Comparison of ENCODE assay signal across 32 cellular contexts in genomic region chr13:109436055-109436622, GRCh38.
"Had no signal": no experiment of that assay in that cellular context is flagged by ENCODE, and none has a peak within 500 bp of the region (broad histone marks: within the 10 kb centered on the region; RNA-seq: fewer than 3 reads in every experiment).

No MANE protein-coding gene starts in this region.

- H3K4me3 Mint-ChIP-seq: activated naive CD4-positive, alpha-beta T cell treated with anti-CD3 and anti-CD28 coated beads for 36 hours; activated naive CD8-positive, alpha-beta T cell treated with anti-CD3 and anti-CD28 coated beads for 36 hours; effector memory CD8-positive, alpha-beta T cell; nephron progenitor cell; stimulated activated effector memory CD8-positive, alpha-beta T cell treated with anti-CD3 and anti-CD28 coated beads, Interleukin-12 subunit alpha, Interleukin-12 subunit beta, amount 100 ng/mL, for 72 hours; stimulated activated naive CD8-positive, alpha-beta T cell treated with anti-CD3 and anti-CD28 coated beads, Interleukin-15, Interleukin-2, amounts not matched to agents 100 ng/mL and 50 ng/mL, for 24 hours; T-helper 1 cell treated with Interleukin-12 subunit alpha and Interleukin-12 subunit beta and Interleukin-4 antibody, amounts not matched to agents 30 μg/mL and 1 μg/mL, for 36 hours; type B pancreatic cell had no signal

- H3K4me1 ChIP-seq: adrenal gland, body of pancreas, heart right ventricle, left lung, prostate gland, sigmoid colon, vagina had no signal

- H3K36me3 ChIP-seq: adrenal gland, cardiac muscle cell, esophagus muscularis mucosa, heart right ventricle, left lung, ovary, prostate gland, sigmoid colon, thoracic aorta, vagina had no signal

- H3K27me3 Mint-ChIP-seq: activated naive CD8-positive, alpha-beta T cell treated with anti-CD3 and anti-CD28 coated beads for 36 hours; effector memory CD8-positive, alpha-beta T cell had no signal

- H3K36me3 Mint-ChIP-seq: stimulated activated effector memory CD8-positive, alpha-beta T cell treated with anti-CD3 and anti-CD28 coated beads, Interleukin-12 subunit alpha, Interleukin-12 subunit beta, amount 100 ng/mL, for 72 hours; type B pancreatic cell had no signal

- H3K4me1 Mint-ChIP-seq: activated naive CD8-positive, alpha-beta T cell treated with anti-CD3 and anti-CD28 coated beads for 36 hours; stimulated activated effector memory CD8-positive, alpha-beta T cell treated with anti-CD3 and anti-CD28 coated beads, Interleukin-12 subunit alpha, Interleukin-12 subunit beta, amount 100 ng/mL, for 72 hours had no signal

- H3K27ac ChIP-seq: adrenal gland, body of pancreas, cardiac muscle cell, coronary artery, esophagus muscularis mucosa, heart right ventricle, left lung, ovary, prostate gland, sigmoid colon, thoracic aorta, vagina, VCaP had no signal

- H3K27me3 ChIP-seq: adrenal gland, body of pancreas, cardiac muscle cell, esophagus muscularis mucosa, heart right ventricle, left lung, ovary, sigmoid colon, vagina had no signal

- ATAC-seq: body of pancreas; effector memory CD8-positive, alpha-beta T cell; heart right ventricle; left lung; stimulated activated effector memory CD8-positive, alpha-beta T cell treated with anti-CD3 and anti-CD28 coated beads, Interleukin-12 subunit alpha, Interleukin-12 subunit beta, amount 100 ng/mL, for 72 hours had no signal

- H3K9me3 ChIP-seq: adrenal gland, esophagus muscularis mucosa, ovary, prostate gland, thoracic aorta, vagina had no signal

- DNase-seq: activated CD4-positive, alpha-beta T cell treated with anti-CD3 and anti-CD28 coated beads for 4 hours; activated CD4-positive, alpha-beta T cell treated with anti-CD3 and anti-CD28 coated beads, Interleukin-2, amount 50 U/mL, for 4 hours; activated CD8-positive, alpha-beta memory T cell treated with anti-CD3 and anti-CD28 coated beads for 24 hours; activated effector memory CD4-positive, alpha-beta T cell treated with Interleukin-2 at 50 U/mL for 16 hours; activated naive CD4-positive, alpha-beta T cell treated with anti-CD3 and anti-CD28 coated beads for 36 hours; activated naive CD8-positive, alpha-beta T cell treated with anti-CD3 and anti-CD28 coated beads for 36 hours; adrenal gland; aorta; body of pancreas; effector memory CD8-positive, alpha-beta T cell; foreskin melanocyte; heart right ventricle; kidney glomerular epithelial cell; left lung; nephron progenitor cell; ovary; sigmoid colon; small intestine; stimulated activated CD4-positive, alpha-beta T cell treated with anti-CD3 and anti-CD28 coated beads, Interleukin-4, amount 100 ng/mL, for 24 hours; T-helper 9 cell had no signal

- H3K4me3 ChIP-seq: adrenal gland, body of pancreas, cardiac muscle cell, coronary artery, esophagus muscularis mucosa, heart right ventricle, left lung, lung, ovary, prostate gland, sigmoid colon, thoracic aorta, vagina had no signal

- H3K27ac Mint-ChIP-seq: activated naive CD4-positive, alpha-beta T cell treated with anti-CD3 and anti-CD28 coated beads for 36 hours; activated naive CD8-positive, alpha-beta T cell treated with anti-CD3 and anti-CD28 coated beads for 36 hours; effector memory CD8-positive, alpha-beta T cell; nephron progenitor cell; stimulated activated effector memory CD8-positive, alpha-beta T cell treated with anti-CD3 and anti-CD28 coated beads, Interleukin-12 subunit alpha, Interleukin-12 subunit beta, amount 100 ng/mL, for 72 hours; stimulated activated naive CD8-positive, alpha-beta T cell treated with anti-CD3 and anti-CD28 coated beads, Interleukin-15, Interleukin-2, amounts not matched to agents 100 ng/mL and 50 ng/mL, for 24 hours; T-helper 1 cell treated with Interleukin-12 subunit alpha and Interleukin-12 subunit beta and Interleukin-4 antibody, amounts not matched to agents 30 μg/mL and 1 μg/mL, for 36 hours; type B pancreatic cell had no signal
